ENCODE assay signal across 8 cellular contexts in the genomic region with DNA sequence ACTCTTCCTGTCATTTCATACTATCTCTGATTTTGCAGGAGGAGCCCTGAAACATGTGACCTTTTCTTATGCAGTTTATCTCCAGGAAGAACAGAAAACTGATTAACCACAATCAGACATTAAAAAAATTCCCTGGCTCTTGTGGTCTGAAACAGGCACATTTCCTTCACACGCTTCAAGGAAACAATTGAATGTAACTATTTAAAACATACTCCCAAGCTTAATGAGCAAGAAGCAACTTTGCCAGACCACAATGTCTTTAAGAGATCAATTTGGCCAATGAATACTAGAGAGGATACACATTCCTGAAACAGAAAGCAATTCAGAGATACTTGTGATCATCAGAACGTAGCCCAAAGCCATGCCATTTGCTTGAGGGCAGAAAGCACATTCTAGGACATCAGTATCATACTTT.
DNase-seq lines count a peak whose midpoint lies in the region; ATAC-seq and TF ChIP-seq lines count a peak whose summit lies in the region.

No MANE protein-coding gene starts in this region.

- intact Hi-C loops in lower lobe of right lung (cut with DNase I), result no loop called here

- H4K20me1 ChIP-seq in GM23338 (replicated peaks; ENCODE audit: insufficient read depth), result peaks cover 3% of the 10 kb centered on the region; the same call in 1 of the 2 replicates

- CTCF ChIA-PET in activated CD8-positive, alpha-beta T cell treated with anti-CD3 and anti-CD28 coated beads, Interleukin-2, amount 10 ng/mL, durations not matched to agents 7 days and 5 days (lab: Charles Lee), result interaction anchor here (1.0 to 3.1 kb wide), 8 partner anchors 10 to 74 kb away, joined by 3 to 16 read pairs (median 4); no protein-coding TSS in a partner anchor

- no peaks in the 10 kb centered on the region for H3K9me2 ChIP-seq in GM23338 (ENCODE audit: insufficient read depth)

- H3F3A ChIP-seq in GM23338 (replicated peaks; ENCODE audit: low read depth), result no peaks in the 10 kb centered on the region

- peaks cover 39% of the 10 kb centered on the region for H3K4me1 ChIP-seq in GM23338 (ENCODE audit: insufficient read depth)
- peaks cover 45% of the 10 kb centered on the region for H3K4me1 ChIP-seq in mesodermal cell (ENCODE audit: control insufficient read depth, insufficient read depth, low read length, poor library complexity, severe bottlenecking)
- H3K4me1 ChIP-seq in lower lobe of right lung, result peaks cover 65% of the 10 kb centered on the region

- no peak overlapping the region for H3K4me2 ChIP-seq in GM23338

- peaks cover 99% of the 10 kb centered on the region for H3K79me2 ChIP-seq in GM23338 (replicated peaks; ENCODE audit: insufficient read depth)

- H3K9me3 Mint-ChIP-seq in GM23338, result no peaks in the 10 kb centered on the region; the same call in 1 of the 3 replicates
- no peaks in the 10 kb centered on the region for H3K9me3 Mint-ChIP-seq in activated CD8-positive, alpha-beta T cell treated with anti-CD3 and anti-CD28 coated beads, Interleukin-2, amount 10 ng/mL, durations not matched to agents 7 days and 5 days (ENCODE audit: insufficient read depth)

- no peak overlapping the region for H3K27ac ChIP-seq in GM23338 (ENCODE audit: low read depth)
- peak overlapping the region; percentile 88 for H3K27ac ChIP-seq in mesodermal cell (ENCODE audit: low read depth, low read length, severe bottlenecking)
- no peak overlapping the region for H3K27ac ChIP-seq in lower lobe of right lung

- H3K27me3 ChIP-seq in GM23338 (ENCODE audit: insufficient read depth), result no peaks in the 10 kb centered on the region
- no peaks in the 10 kb centered on the region for H3K27me3 ChIP-seq in lower lobe of right lung (ENCODE audit: low read depth)

- 43 to 71% methylated on average over 1 to 2 of the region's 2 CpGs for WGBS in mesodermal cell (ENCODE audit: insufficient coverage in 2 of 2), 2 experiments

- H3K4me3 ChIP-seq in GM23338 (no peak overlapping the region), mesodermal cell (ENCODE audit: extremely low read depth, insufficient read depth, low read length, poor library complexity, severe bottlenecking) (no peak overlapping the region), lower lobe of right lung (no peak overlapping the region)

- POLR2A ChIA-PET in activated CD8-positive, alpha-beta T cell treated with anti-CD3 and anti-CD28 coated beads, Interleukin-2, amount 10 ng/mL, durations not matched to agents 7 days and 5 days (lab: Charles Lee), result interaction anchor here (2.3 kb wide), 1 partner anchor 34 kb away, joined by 18 read pairs; no protein-coding TSS in a partner anchor

- no peak overlapping the region for H2AFZ ChIP-seq in GM23338

- ATAC-seq in GM23338, result no peak
- no peak for ATAC-seq in activated CD8-positive, alpha-beta T cell treated with anti-CD3 and anti-CD28 coated beads, Interleukin-2, amount 10 ng/mL, durations not matched to agents 7 days and 5 days
- no peak for ATAC-seq in lower lobe of right lung
- no peak for ATAC-seq in esophagus mucosa

- H3K4me3 Mint-ChIP-seq in GM23338, result no peak overlapping the region
- peak overlapping the region; percentile 71 for H3K4me3 Mint-ChIP-seq in activated CD8-positive, alpha-beta T cell treated with anti-CD3 and anti-CD28 coated beads, Interleukin-2, amount 10 ng/mL, durations not matched to agents 7 days and 5 days

- peaks cover 9% of the 10 kb centered on the region for H3K27me3 Mint-ChIP-seq in GM23338 (ENCODE audit: insufficient read depth, low read depth, poor library complexity)
- H3K27me3 Mint-ChIP-seq in activated CD8-positive, alpha-beta T cell treated with anti-CD3 and anti-CD28 coated beads, Interleukin-2, amount 10 ng/mL, durations not matched to agents 7 days and 5 days (ENCODE audit: low read depth), result no peaks in the 10 kb centered on the region

- H3K9me3 ChIP-seq in mesodermal cell (ENCODE audit: control insufficient read depth, low read length) (no peaks in the 10 kb centered on the region), lower lobe of right lung (no peaks in the 10 kb centered on the region)

- no peak for TF ChIP-seq CTCF in GM23338 (conservative IDR thresholded peaks at IDR 0.05; ENCODE audit: low read depth in 2 of 2)
- no peak for TF ChIP-seq CTCF in lower lobe of right lung (IDR thresholded peaks at IDR 0.05)

- no peaks in the 10 kb centered on the region for H3K36me3 Mint-ChIP-seq in GM23338 (ENCODE audit: low read depth)
- peaks cover 53% of the 10 kb centered on the region for H3K36me3 Mint-ChIP-seq in activated CD8-positive, alpha-beta T cell treated with anti-CD3 and anti-CD28 coated beads, Interleukin-2, amount 10 ng/mL, durations not matched to agents 7 days and 5 days (ENCODE audit: low read depth)

- H3K27ac Mint-ChIP-seq in GM23338, result 0 out of 2 replicates have a peak overlapping the region, but pooled peaks have one; percentile 59
- H3K27ac Mint-ChIP-seq in activated CD8-positive, alpha-beta T cell treated with anti-CD3 and anti-CD28 coated beads, Interleukin-2, amount 10 ng/mL, durations not matched to agents 7 days and 5 days, result peak overlapping the region; percentile 79

- no peaks in the 10 kb centered on the region for H3K36me3 ChIP-seq in GM23338 (ENCODE audit: insufficient read depth)
- peaks cover 8% of the 10 kb centered on the region for H3K36me3 ChIP-seq in mesodermal cell (ENCODE audit: control insufficient read depth, insufficient read depth, low read length)
- H3K36me3 ChIP-seq in lower lobe of right lung, result no peaks in the 10 kb centered on the region

- DNase-seq in ELR (ENCODE audit: low read depth) (peak; percentile 73), GM23338 (ENCODE audit: low spot score) (no peak), lower lobe of right lung (no peak), NCI-H82 treated with DMSO at 0.1 percent for 48 hours (lab: John Stamatoyannopoulos, UW; ENCODE audit: unreplicated experiment) (no peak), NCI-H146 treated with DMSO at 0.1 percent for 48 hours (lab: John Stamatoyannopoulos, UW; ENCODE audit: unreplicated experiment) (no peak)
- no peak for DNase-seq in activated CD8-positive, alpha-beta T cell treated with anti-CD3 and anti-CD28 coated beads, Interleukin-2, amount 10 ng/mL, durations not matched to agents 7 days and 5 days

- H3K4me1 Mint-ChIP-seq in GM23338, result peaks cover 54% of the 10 kb centered on the region
- H3K4me1 Mint-ChIP-seq in activated CD8-positive, alpha-beta T cell treated with anti-CD3 and anti-CD28 coated beads, Interleukin-2, amount 10 ng/mL, durations not matched to agents 7 days and 5 days (ENCODE audit: low read depth), result peaks cover 95% of the 10 kb centered on the region

TF ChIP-seq in GM23338, 12 proteins besides CTCF, POLR2A, EP300 and RAD21 (continues in another document):
- TF ChIP-seq, protein P1, sequence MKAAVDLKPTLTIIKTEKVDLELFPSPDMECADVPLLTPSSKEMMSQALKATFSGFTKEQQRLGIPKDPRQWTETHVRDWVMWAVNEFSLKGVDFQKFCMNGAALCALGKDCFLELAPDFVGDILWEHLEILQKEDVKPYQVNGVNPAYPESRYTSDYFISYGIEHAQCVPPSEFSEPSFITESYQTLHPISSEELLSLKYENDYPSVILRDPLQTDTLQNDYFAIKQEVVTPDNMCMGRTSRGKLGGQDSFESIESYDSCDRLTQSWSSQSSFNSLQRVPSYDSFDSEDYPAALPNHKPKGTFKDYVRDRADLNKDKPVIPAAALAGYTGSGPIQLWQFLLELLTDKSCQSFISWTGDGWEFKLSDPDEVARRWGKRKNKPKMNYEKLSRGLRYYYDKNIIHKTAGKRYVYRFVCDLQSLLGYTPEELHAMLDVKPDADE (IDR thresholded peaks at IDR 0.05), result no peak
- TF ChIP-seq JUNB (IDR thresholded peaks at IDR 0.05; ENCODE audit: unreplicated experiment) (no peak), STAT1 (IDR thresholded peaks at IDR 0.05; ENCODE audit: unreplicated experiment) (no peak), EZH2phosphoT487 (IDR thresholded peaks at IDR 0.05; ENCODE audit: unreplicated experiment) (no peak)
